Comparison of ENCODE assay signal across 8 cellular contexts in genomic region chr3:141331370-141332318, GRCh38. TPM values are rescaled to one million over a fixed set of nuclear protein-coding genes. Genes with fewer than 3 reads are reported as not detected.
DNase-seq lines count a peak whose midpoint lies in the region; ATAC-seq and TF ChIP-seq lines count a peak whose summit lies in the region.

No MANE protein-coding gene starts in this region.

- peak overlapping the region; percentile 43 for H3K4me2 ChIP-seq in GM23248 (ENCODE audit: unreplicated experiment)

- TF ChIP-seq CTCF in heart left ventricle (IDR thresholded peaks at IDR 0.05) (no peak), mesothelial cell of epicardium (IDR thresholded peaks at IDR 0.05; ENCODE audit: unreplicated experiment) (no peak), spleen (IDR thresholded peaks at IDR 0.05 in 8 of 11, conservative IDR thresholded peaks at IDR 0.05 in 3 of 11) (no peak)

- in situ Hi-C loops in GM23248 (cut with MboI): no loop called here

- no peaks in the 10 kb centered on the region for H3K27me3 ChIP-seq in GM23248 (replicated peaks; ENCODE audit: insufficient read depth)
- H3K27me3 ChIP-seq in heart left ventricle: no peaks in the 10 kb centered on the region
- H3K27me3 ChIP-seq in spleen (replicated peaks in 1 of 7): no peaks in the 10 kb centered on the region

- H3K9me3 Mint-ChIP-seq in stimulated activated memory B cell treated with anti-CD40 and anti-IgM and Interleukin-4, amounts not matched to agents 10 μg/mL and 1 μg/mL and 100 μg/mL, for 72 hours: peaks cover 6% of the 10 kb centered on the region
- H3K9me3 Mint-ChIP-seq in mesothelial cell of epicardium: no peaks in the 10 kb centered on the region

- H3K27ac ChIP-seq in GM23248: peak overlapping the region; percentile 71
- H3K27ac ChIP-seq in heart left ventricle: peak overlapping the region in 9 of 12 donors; percentile 20 to 74 (median 59)
- no peak overlapping the region for H3K27ac ChIP-seq in spleen

- peak overlapping the region; percentile 63 for H3K27ac Mint-ChIP-seq in stimulated activated memory B cell treated with anti-CD40 and anti-IgM and Interleukin-4, amounts not matched to agents 10 μg/mL and 1 μg/mL and 100 μg/mL, for 72 hours
- H3K27ac Mint-ChIP-seq in mesothelial cell of epicardium: no peak overlapping the region

- H3K9me2 ChIP-seq in GM23248 (ENCODE audit: insufficient read depth): no peaks in the 10 kb centered on the region

- peaks cover 38% of the 10 kb centered on the region for H3F3A ChIP-seq in GM23248 (ENCODE audit: insufficient read depth)

- no peaks in the 10 kb centered on the region for H3K79me2 ChIP-seq in GM23248 (ENCODE audit: insufficient read depth)

- H2AFZ ChIP-seq in GM23248: no peak overlapping the region

- no peaks in the 10 kb centered on the region for H3K9me3 ChIP-seq in GM23248 (ENCODE audit: low read depth)
- no peaks in the 10 kb centered on the region for H3K9me3 ChIP-seq in heart left ventricle
- no peaks in the 10 kb centered on the region for H3K9me3 ChIP-seq in spleen

- intact Hi-C loops in heart left ventricle (cut with DNase I) (no loop called here), spleen (cut with DNase I; ENCODE audit: low total_unique reads) (no loop called here)

- TF ChIP-seq POLR2A in heart left ventricle (IDR thresholded peaks at IDR 0.05) (no peak), spleen (IDR thresholded peaks at IDR 0.05) (no peak)

- H3K4me3 ChIP-seq in GM23248: no peak overlapping the region
- H3K4me3 ChIP-seq in heart left ventricle: no peak overlapping the region
- no peak overlapping the region for H3K4me3 ChIP-seq in spleen

- WGBS in GM23248 (ENCODE audit: low coverage in 1 of 2, low lambda C conversion rate in 2 of 2, missing lambda C conversion rate in 2 of 2), 2 experiments: 6 to 8% methylated on average over 9 of the region's 9 CpGs
- WGBS in heart left ventricle, 4 donors: 58 to 63% (median 60%) methylated on average over 9 of the region's 9 CpGs
- WGBS in spleen, 5 donors: 67 to 76% (median 75%) methylated on average over 9 of the region's 9 CpGs

- no peaks in the 10 kb centered on the region for H3K27me3 Mint-ChIP-seq in stimulated activated memory B cell treated with anti-CD40 and anti-IgM and Interleukin-4, amounts not matched to agents 10 μg/mL and 1 μg/mL and 100 μg/mL, for 72 hours
- no peaks in the 10 kb centered on the region for H3K27me3 Mint-ChIP-seq in mesothelial cell of epicardium (ENCODE audit: low read depth)

- H3K4me3 Mint-ChIP-seq in stimulated activated memory B cell treated with anti-CD40 and anti-IgM and Interleukin-4, amounts not matched to agents 10 μg/mL and 1 μg/mL and 100 μg/mL, for 72 hours: peak overlapping the region; percentile 3
- H3K4me3 Mint-ChIP-seq in mesothelial cell of epicardium: no peak overlapping the region

- DNase-seq in GM23248 (peak; percentile 98), heart left ventricle (peak; percentile 65 to 92 (median 87)), mesothelial cell of epicardium (ENCODE audit: low spot score in 2 of 2, unreplicated experiment in 2 of 2) (no peak), spleen (no peak)
- DNase-seq in stimulated activated CD4-positive, alpha-beta T cell treated with anti-CD3 and anti-CD28 coated beads, Interleukin-15, amount 100 ng/mL, for 24 hours: no peak

- H3K36me3 ChIP-seq in GM23248 (ENCODE audit: low read depth) (no peaks in the 10 kb centered on the region), heart left ventricle (no peaks in the 10 kb centered on the region), spleen (no peaks in the 10 kb centered on the region)

- H3K36me3 Mint-ChIP-seq in stimulated activated memory B cell treated with anti-CD40 and anti-IgM and Interleukin-4, amounts not matched to agents 10 μg/mL and 1 μg/mL and 100 μg/mL, for 72 hours: peaks cover 6% of the 10 kb centered on the region
- no peaks in the 10 kb centered on the region for H3K36me3 Mint-ChIP-seq in mesothelial cell of epicardium

- no peaks in the 10 kb centered on the region for H4K20me1 ChIP-seq in GM23248 (ENCODE audit: insufficient read depth)

- H3K9ac ChIP-seq in GM23248: peak overlapping the region; percentile 28; the same call in 1 of the 2 replicates

- peaks cover 55% of the 10 kb centered on the region for H3K4me1 Mint-ChIP-seq in stimulated activated memory B cell treated with anti-CD40 and anti-IgM and Interleukin-4, amounts not matched to agents 10 μg/mL and 1 μg/mL and 100 μg/mL, for 72 hours
- peaks cover 14% of the 10 kb centered on the region for H3K4me1 Mint-ChIP-seq in mesothelial cell of epicardium

- ATAC-seq in SK-N-SH treated with all-trans-retinoic acid at 6 μM for 48 hours (peak; percentile 90), heart left ventricle (peak; percentile 65 to 92 (median 90)), HG03439 (IDR thresholded peaks at IDR 0.05; ENCODE audit: unreplicated experiment) (no peak)
- peak; percentile 75 for ATAC-seq in stimulated activated memory B cell treated with anti-CD40 and anti-IgM and Interleukin-4, amounts not matched to agents 10 μg/mL and 1 μg/mL and 100 μg/mL, for 72 hours

- H3K4me1 ChIP-seq in GM23248 (ENCODE audit: insufficient read depth) (peaks cover 41% of the 10 kb centered on the region), heart left ventricle (peaks cover 0 to 19% (median 7%) of the 10 kb centered on the region in 12 donors), spleen (peaks cover 0 to 2% (median 0%) of the 10 kb centered on the region in 6 donors)

TF ChIP-seq in SK-N-SH treated with all-trans-retinoic acid at 6 μM for 48 hours, 23 proteins besides CTCF, POLR2A, EP300 and RAD21:
- TF ChIP-seq RARB (CRISPR knock-in tag; IDR thresholded peaks at IDR 0.05) (no peak), ISL1 (CRISPR knock-in tag; IDR thresholded peaks at IDR 0.05) (peak; percentile 30; the same call in 1 of the 2 replicates), TCF4 (CRISPR knock-in tag; IDR thresholded peaks at IDR 0.05; ENCODE audit: borderline replicate concordance) (no peak), ZFP3 (CRISPR knock-in tag; IDR thresholded peaks at IDR 0.05) (peak; percentile 53), ESRRG (CRISPR knock-in tag; IDR thresholded peaks at IDR 0.05) (no peak)

RNA-seq across cellular contexts. Expression of gene ZBTB38, which starts 36.7 kb away (rescaled TPM):
- 159 and 175 TPM in 2 replicates for total RNA-seq in GM23248 (2014; rRNA removed; shearing (Covaris generic))
- polyA plus RNA-seq in GM23248 (2016; fragmentation: Nextera tagmentation; extraction: Ambion mirVana) (107 and 112 TPM in 2 replicates), heart left ventricle (10 to 100 TPM; 15.5 to 88.1 TPM), spleen (1 to 10 TPM; 4.8 to 8.4 (median 5.6) TPM)
- total RNA-seq in heart left ventricle (100 to 1,000 TPM in 7 of 9 donors, 10 to 100 TPM in 2; 97.5 to 189 (median 128) TPM), mesothelial cell of epicardium (44.4 to 46.7 TPM (median 46.3 TPM) in 3 replicates), spleen (100 to 1,000 TPM in 2 of 7 donors, 10 to 100 TPM in 5; 42.8 to 122 (median 73.7) TPM)

Comparison
In these comparisons a context has a peak if more than half of its experiments do, and no peak if none do; other contexts are left out.
1. DNase-seq: peak in GM23248 (single experiment) and heart left ventricle (5 of 5); none in mesothelial cell of epicardium (0 of 2), spleen (single experiment) and stimulated activated CD4-positive, alpha-beta T cell treated with anti-CD3 and anti-CD28 coated beads, Interleukin-15, amount 100 ng/mL, for 24 hours (single experiment).
2. H3K27ac ChIP-seq: peak in GM23248 (single experiment) and heart left ventricle (9 of 12); none in spleen (0 of 8).